In the genomic region with DNA sequence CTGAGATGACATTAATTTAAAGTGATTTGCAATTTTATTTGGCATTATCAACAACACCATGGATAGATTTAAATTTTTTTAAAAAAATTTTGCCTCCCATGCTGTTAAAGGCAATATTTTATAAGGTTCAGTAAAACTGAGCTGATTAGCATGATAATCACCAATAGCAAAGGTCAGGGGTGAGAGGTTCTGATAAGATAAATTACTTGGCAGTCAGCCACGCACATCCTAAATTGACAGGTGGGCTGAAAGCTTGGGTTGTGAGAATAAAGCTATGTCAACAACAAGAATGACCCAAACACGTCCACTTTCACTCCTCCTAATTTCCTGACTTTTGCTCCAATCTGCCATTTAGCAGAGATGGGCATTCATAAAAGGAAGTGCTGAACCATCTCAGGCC, we compare ENCODE assay signal across 26 cellular contexts.
"Had no signal": no experiment of that assay in that cellular context is flagged by ENCODE, and none has a peak within 500 bp of the region (broad histone marks: within the 10 kb centered on the region; RNA-seq: fewer than 3 reads in every experiment).

No MANE protein-coding gene starts in this region.

- H3K9me3 ChIP-seq: esophagus squamous epithelium, gastroesophageal sphincter, left ventricle myocardium inferior, lower lobe of right lung, neutrophil, psoas muscle, sigmoid colon, stomach, thoracic aorta, transverse colon had no signal

- H3K27me3 ChIP-seq: esophagus squamous epithelium, gastroesophageal sphincter, neutrophil, sigmoid colon, stomach, transverse colon had no signal

- H3K4me1 ChIP-seq: psoas muscle had no signal

- H3K36me3 ChIP-seq: esophagus squamous epithelium, gastroesophageal sphincter, left ventricle myocardium inferior, lower lobe of right lung, neutrophil, sigmoid colon, stomach, thoracic aorta, transverse colon had no signal

- H3K4me3 ChIP-seq: coronary artery, esophagus squamous epithelium, gastroesophageal sphincter, left ventricle myocardium inferior, lower lobe of right lung, psoas muscle, sigmoid colon, skin epidermis, stomach, thoracic aorta, transverse colon had no signal

- DNase-seq: effector CD4-positive, alpha-beta T cell; esophagus squamous epithelium; foreskin fibroblast; glutamatergic neuron; kidney; left cardiac atrium; left ventricle myocardium inferior; lower lobe of right lung; mesendoderm; naive B cell; nephron progenitor cell; psoas muscle; retina; sigmoid colon; stimulated activated CD4-positive, alpha-beta T cell treated with anti-CD3 and anti-CD28 coated beads, Interleukin-2, amount 100 ng/mL, for 24 hours; stimulated activated CD4-positive, alpha-beta T cell treated with anti-CD3 and anti-CD28 coated beads, Interleukin-4, amount 100 ng/mL, for 4 hours; stimulated activated naive B cell treated with anti-CD40 and anti-IgM and Interleukin-4, amounts not matched to agents 10 μg/mL and 1 μg/mL and 100 μg/mL, for 72 hours; stomach; substantia nigra; transverse colon had no signal

- H3K27ac ChIP-seq: coronary artery, epithelial cell of prostate, esophagus squamous epithelium, gastroesophageal sphincter, left ventricle myocardium inferior, lower lobe of right lung, neutrophil, psoas muscle, sigmoid colon, skin epidermis, stomach, thoracic aorta, transverse colon had no signal

- FAIRE-seq: kidney had no signal
